15 cellular contexts compared by ENCODE assay signal in genomic region chr20:25041813-25042530, GRCh38. TPM values are rescaled to one million over a fixed set of nuclear protein-coding genes. Genes with fewer than 3 reads are reported as not detected.
DNase-seq lines count a peak whose midpoint lies in the region; ATAC-seq and TF ChIP-seq lines count a peak whose summit lies in the region.
"Had no signal": no experiment of that assay in that cellular context is flagged by ENCODE, and none has a peak within 500 bp of the region (broad histone marks: within the 10 kb centered on the region; RNA-seq: fewer than 3 reads in every experiment).

No MANE protein-coding gene starts in this region.

- H3K9me3 ChIP-seq in BLaER1 (no peaks in the 10 kb centered on the region), OCI-LY7 (ENCODE audit: low read length) (no peaks in the 10 kb centered on the region), gastroesophageal sphincter (no peaks in the 10 kb centered on the region)

- DNase-seq in OCI-LY7 (ENCODE audit: low spot score) (no peak), glutamatergic neuron (no peak), NCI-H526 (lab: John Stamatoyannopoulos, UW) (no peak)
- DNase-seq: activated gamma-delta T cell treated with Interleukin-2 at 50 U/mL for 16 hours, MM.1S, SHP77 treated with DMSO at 0.1 percent for 48 hours had no signal

- H3K27ac ChIP-seq in BLaER1, result peak overlapping the region; percentile 88
- no peak overlapping the region for H3K27ac ChIP-seq in OCI-LY7 (ENCODE audit: low read depth, low read length, poor library complexity, severe bottlenecking)
- H3K27ac ChIP-seq in gastroesophageal sphincter, result peak overlapping the region in 3 of 4 donors; percentile 86 to 92 (median 88)
- peak overlapping the region; percentile 61 for H3K27ac ChIP-seq in rectal smooth muscle tissue (ENCODE audit: low read depth, low read length)

- H3K9ac ChIP-seq in BLaER1, result peak overlapping the region; percentile 70
- H3K9ac ChIP-seq in rectal smooth muscle tissue (ENCODE audit: low read length), result no peak overlapping the region

- H3K4me2 ChIP-seq in BLaER1 (peak overlapping the region; percentile 89), OCI-LY7 (ENCODE audit: low read length) (peak overlapping the region; percentile 61; the same call in 1 of the 2 replicates)

- no peak for TF ChIP-seq POLR2A in gastroesophageal sphincter (IDR thresholded peaks at IDR 0.05)

- H3K27me3 ChIP-seq in BLaER1 (no peaks in the 10 kb centered on the region), gastroesophageal sphincter (no peaks in the 10 kb centered on the region), rectal smooth muscle tissue (ENCODE audit: control insufficient read depth, insufficient read depth, low read length) (no peaks in the 10 kb centered on the region)

- CTCF ChIA-PET in OCI-LY7 (lab: Charles Lee; ENCODE audit: unreplicated experiment), result no interaction called here

- intact Hi-C loops in OCI-LY7 (cut with micrococcal nuclease; ENCODE audit: unreplicated experiment), result no loop called here

- ATAC-seq in gastroesophageal sphincter (no peak), GM19035 (IDR thresholded peaks at IDR 0.05; ENCODE audit: unreplicated experiment) (no peak), GM18909 (IDR thresholded peaks at IDR 0.05; ENCODE audit: poor library complexity, unreplicated experiment) (no peak)

- H3K36me3 ChIP-seq in BLaER1 (peaks cover 11% of the 10 kb centered on the region), OCI-LY7 (ENCODE audit: insufficient read depth, low read length) (no peaks in the 10 kb centered on the region), gastroesophageal sphincter (peaks cover 0 to 22% of the 10 kb centered on the region in 2 donors), rectal smooth muscle tissue (ENCODE audit: control insufficient read depth, insufficient read depth, low read length) (peaks cover 14% of the 10 kb centered on the region)

- H4K20me1 ChIP-seq in BLaER1 (peaks cover 7% of the 10 kb centered on the region; the same call in 1 of the 2 replicates), OCI-LY7 (ENCODE audit: insufficient read depth, low read length) (no peaks in the 10 kb centered on the region)

- BruUV-seq in OCI-LY7 (replicated peaks; lab: Mats Ljungman, UMichigan), result no TSS peak

- no CpG with 5 or more reads among the region's 21 CpGs for whole genome bisulfite sequencing in gastroesophageal sphincter (ENCODE audit: low coverage in 1 of 2), 2 donors

- H3K27me3 Mint-ChIP-seq in glutamatergic neuron (ENCODE audit: unreplicated experiment), result peaks cover 1% of the 10 kb centered on the region

- H3K4me3 ChIP-seq in BLaER1 (peak overlapping the region; percentile 43; the same call in 1 of the 2 replicates), OCI-LY7 (ENCODE audit: low read depth, low read length, poor library complexity, severe bottlenecking) (no peak overlapping the region), gastroesophageal sphincter (no peak overlapping the region), rectal smooth muscle tissue (ENCODE audit: low read length) (no peak overlapping the region)

- H3K27ac Mint-ChIP-seq in glutamatergic neuron (ENCODE audit: unreplicated experiment), result no peak overlapping the region
- H3K27ac Mint-ChIP-seq: progenitor cell of endocrine pancreas, WTC11 had no signal

- POLR2A ChIA-PET in OCI-LY7 (lab: Charles Lee), result no interaction called here

- TF ChIP-seq CTCF in OCI-LY7 (conservative IDR thresholded peaks at IDR 0.05; ENCODE audit: low read length), result no peak
- TF ChIP-seq CTCF in gastroesophageal sphincter (IDR thresholded peaks at IDR 0.05), result no peak
- no peak for TF ChIP-seq CTCF in glutamatergic neuron (IDR thresholded peaks at IDR 0.05; ENCODE audit: partially characterized antibody, unreplicated experiment)

- H3K9me2 ChIP-seq in OCI-LY7 (ENCODE audit: insufficient read depth, low read length), result no peaks in the 10 kb centered on the region

- H3K4me1 ChIP-seq in BLaER1, result peaks cover 100% of the 10 kb centered on the region
- peaks cover 30% of the 10 kb centered on the region for H3K4me1 ChIP-seq in OCI-LY7 (ENCODE audit: insufficient read depth, low read length, poor library complexity, severe bottlenecking)
- peaks cover 10 to 100% (median 81%) of the 10 kb centered on the region in 3 donors for H3K4me1 ChIP-seq in gastroesophageal sphincter
- H3K4me1 ChIP-seq in rectal smooth muscle tissue (ENCODE audit: control insufficient read depth, insufficient read depth, low read length), result peaks cover 39% of the 10 kb centered on the region

- H3K4me1 Mint-ChIP-seq in glutamatergic neuron (ENCODE audit: low read depth, unreplicated experiment), result no peaks in the 10 kb centered on the region
- H3K4me1 Mint-ChIP-seq: WTC11 had no signal

- H3K79me2 ChIP-seq in OCI-LY7 (ENCODE audit: insufficient read depth, low read depth, low read length), result no peaks in the 10 kb centered on the region

- H3K9me3 Mint-ChIP-seq in glutamatergic neuron (ENCODE audit: unreplicated experiment), result peaks cover under 1% of the 10 kb centered on the region
- H3K9me3 Mint-ChIP-seq: WTC11 had no signal

- H3K36me3 Mint-ChIP-seq in glutamatergic neuron (ENCODE audit: unreplicated experiment), result no peaks in the 10 kb centered on the region
- H3K36me3 Mint-ChIP-seq: WTC11 had no signal

- TF ChIP-seq EP300 in gastroesophageal sphincter (IDR thresholded peaks at IDR 0.05), result no peak

- no peak overlapping the region for H3K4me3 Mint-ChIP-seq in glutamatergic neuron (ENCODE audit: unreplicated experiment)
- H3K4me3 Mint-ChIP-seq: WTC11 had no signal

- no peak overlapping the region for H2AFZ ChIP-seq in OCI-LY7 (ENCODE audit: low read length)

RNA-seq across cellular contexts. Expression of gene ACSS1, which starts 16.0 kb away (rescaled TPM):
- 0.35 and 0.72 TPM in 2 replicates for total RNA-seq in OCI-LY7 (2014; rRNA removed; shearing (Covaris generic))
- total RNA-seq in OCI-LY7 (2022) (0.30 and 0.40 TPM in 2 replicates), gastroesophageal sphincter (100 to 1,000 TPM in 1 of 4 donors, 10 to 100 TPM in 3; 44.7 to 105 (median 61.6) TPM), glutamatergic neuron (ENCODE audit: unreplicated experiment) (not detected)

RNA-seq across cellular contexts. Expression of gene VSX1, which starts 40.0 kb away (rescaled TPM):
- not detected in 2 replicates for total RNA-seq in OCI-LY7 (2014; rRNA removed; shearing (Covaris generic))
- total RNA-seq in OCI-LY7 (2022) (not detected in 2 replicates), gastroesophageal sphincter (not detected), glutamatergic neuron (ENCODE audit: unreplicated experiment) (not detected)
- total RNA-seq: lower leg skin, NCI-H460, progenitor cell of endocrine pancreas, WTC11 had no signal

RNA-seq across cellular contexts. Expression of gene APMAP, which starts 49.4 kb away (rescaled TPM):
- total RNA-seq in OCI-LY7 (2014; rRNA removed; shearing (Covaris generic)), result 27.7 and 29.0 TPM in 2 replicates
- total RNA-seq in OCI-LY7 (2022), result 24.3 and 28.0 TPM in 2 replicates
- total RNA-seq in gastroesophageal sphincter, result 10 to 100 TPM; 24.3 to 46.8 (median 35.9) TPM
- total RNA-seq in glutamatergic neuron (ENCODE audit: unreplicated experiment), result 218 TPM

Comparison
In these comparisons a context has a peak if more than half of its experiments do, and no peak if none do; other contexts are left out.
1. RNA of gene ACSS1, which starts 16.0 kb away (total RNA-seq): 44.7 to 105 TPM in gastroesophageal sphincter; 0.30 to 0.72 TPM in OCI-LY7 and not detected in glutamatergic neuron (single experiment); every median in the first group is over 10 times any median in the second.